In the genomic region with DNA sequence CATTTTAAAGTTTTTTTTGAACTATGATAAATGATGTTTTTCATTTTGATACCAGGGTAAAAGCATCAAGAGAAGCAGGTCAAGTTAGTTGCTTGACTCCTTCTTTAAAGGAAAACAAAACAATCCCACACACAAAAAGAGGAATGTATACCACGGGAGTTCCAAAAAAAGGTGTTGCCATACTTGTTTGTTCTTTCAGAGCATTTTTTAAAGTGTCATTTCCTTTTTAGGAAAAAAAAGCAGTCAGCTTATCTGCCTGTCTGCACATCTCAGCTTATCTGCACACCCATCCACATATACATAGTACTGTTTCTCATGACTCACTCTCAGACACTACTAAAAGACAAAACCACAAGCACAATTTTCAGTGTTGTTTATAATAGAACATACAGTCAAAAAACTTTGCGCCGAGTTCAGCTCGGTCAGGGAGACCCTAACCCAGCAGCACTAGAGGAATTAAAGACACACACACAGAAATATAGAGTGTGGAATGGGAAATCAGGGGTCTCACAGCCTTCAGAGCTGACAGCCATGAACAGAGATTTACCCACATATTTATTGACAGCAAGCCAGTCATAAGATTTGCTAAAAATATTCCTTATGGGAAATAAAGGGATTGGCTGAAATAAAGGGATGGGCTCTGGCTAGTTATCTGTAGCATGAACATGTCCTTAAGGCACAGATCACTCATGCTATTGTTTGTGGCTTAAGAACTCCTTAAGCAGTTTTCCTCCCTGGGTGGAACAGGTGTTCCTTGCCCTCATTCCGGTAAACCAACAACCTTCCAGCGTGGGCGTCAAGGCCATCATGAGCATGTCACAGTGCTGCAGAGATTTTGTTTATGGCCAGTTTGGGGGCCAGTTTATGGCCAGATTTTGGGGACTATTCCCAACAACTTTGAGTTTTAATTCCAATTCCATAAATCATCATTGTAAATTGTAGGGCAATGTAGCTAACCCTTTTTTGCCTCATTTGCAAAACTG, we compare ENCODE assay signal across 1 cellular context.
TF ChIP-seq lines count a peak whose summit lies in the region.

No MANE protein-coding gene starts in this region.

TF ChIP-seq in WTC11, 78 proteins besides CTCF, POLR2A, EP300 and RAD21 (continued from another document):
- TF ChIP-seq, protein P1, sequence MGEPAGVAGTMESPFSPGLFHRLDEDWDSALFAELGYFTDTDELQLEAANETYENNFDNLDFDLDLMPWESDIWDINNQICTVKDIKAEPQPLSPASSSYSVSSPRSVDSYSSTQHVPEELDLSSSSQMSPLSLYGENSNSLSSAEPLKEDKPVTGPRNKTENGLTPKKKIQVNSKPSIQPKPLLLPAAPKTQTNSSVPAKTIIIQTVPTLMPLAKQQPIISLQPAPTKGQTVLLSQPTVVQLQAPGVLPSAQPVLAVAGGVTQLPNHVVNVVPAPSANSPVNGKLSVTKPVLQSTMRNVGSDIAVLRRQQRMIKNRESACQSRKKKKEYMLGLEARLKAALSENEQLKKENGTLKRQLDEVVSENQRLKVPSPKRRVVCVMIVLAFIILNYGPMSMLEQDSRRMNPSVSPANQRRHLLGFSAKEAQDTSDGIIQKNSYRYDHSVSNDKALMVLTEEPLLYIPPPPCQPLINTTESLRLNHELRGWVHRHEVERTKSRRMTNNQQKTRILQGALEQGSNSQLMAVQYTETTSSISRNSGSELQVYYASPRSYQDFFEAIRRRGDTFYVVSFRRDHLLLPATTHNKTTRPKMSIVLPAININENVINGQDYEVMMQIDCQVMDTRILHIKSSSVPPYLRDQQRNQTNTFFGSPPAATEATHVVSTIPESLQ (CRISPR knock-in tag; IDR thresholded peaks at IDR 0.05): no peak
